26 cellular contexts compared by ENCODE assay signal in genomic region chrX:96909291-96909690, GRCh38. TPM values are rescaled to one million over a fixed set of nuclear protein-coding genes. Genes with fewer than 3 reads are reported as not detected.
DNase-seq lines count a peak whose midpoint lies in the region; ATAC-seq and TF ChIP-seq lines count a peak whose summit lies in the region.
"Had no signal": no experiment of that assay in that cellular context is flagged by ENCODE, and none has a peak within 500 bp of the region (broad histone marks: within the 10 kb centered on the region; RNA-seq: fewer than 3 reads in every experiment).

No MANE protein-coding gene starts in this region.

- H3K4me3 ChIP-seq in skeletal muscle satellite cell (ENCODE audit: low read length), result no peak overlapping the region
- H3K4me3 ChIP-seq: adrenal gland had no signal

- DNase-seq in activated CD4-positive, CD25-positive, alpha-beta regulatory T cell treated with anti-CD3 and anti-CD28 coated beads, Interleukin-2, amount 50 U/mL, for 72 hours, result no peak
- DNase-seq in iris pigment epithelial cell (ENCODE audit: low read depth), result peak; percentile 3
- no peak for DNase-seq in NCI-H524 treated with DMSO at 0.1 percent for 48 hours (lab: John Stamatoyannopoulos, UW)
- DNase-seq in activated naive CD8-positive, alpha-beta T cell treated with anti-CD3 and anti-CD28 coated beads, Interleukin-2, amount 50 U/mL, for 24 hours, result no peak
- DNase-seq in KBM-7, result no peak
- DNase-seq: activated CD4-positive, alpha-beta T cell treated with anti-CD3 and anti-CD28 coated beads for 4 hours; activated CD8-positive, alpha-beta memory T cell treated with anti-CD3 and anti-CD28 coated beads, Interleukin-2, amount 50 U/mL, for 4 hours; activated gamma-delta T cell; adrenal gland; central memory CD4-positive, alpha-beta T cell; glutamatergic neuron; NCI-H1417 treated with DMSO at 0.1 percent for 48 hours; NCI-H774; OCI-M1; retina; SHP77; stimulated activated CD4-positive, alpha-beta T cell treated with anti-CD3 and anti-CD28 coated beads, Interleukin-4, amount 100 ng/mL, for 4 hours; SW 1271 had no signal

- H3K36me3 ChIP-seq in skeletal muscle satellite cell (ENCODE audit: insufficient read depth, low read length), result no peaks in the 10 kb centered on the region
- H3K36me3 ChIP-seq: adrenal gland, neutrophil had no signal

- no peaks in the 10 kb centered on the region for H3K27me3 Mint-ChIP-seq in brain
- H3K27me3 Mint-ChIP-seq in activated naive CD8-positive, alpha-beta T cell treated with anti-CD3 and anti-CD28 coated beads, Interleukin-2, amount 50 U/mL, for 24 hours, result no peaks in the 10 kb centered on the region
- H3K27me3 Mint-ChIP-seq: type B pancreatic cell had no signal

- peak; percentile 24 to 25 for ATAC-seq in activated CD4-positive, CD25-positive, alpha-beta regulatory T cell treated with anti-CD3 and anti-CD28 coated beads, Interleukin-2, amount 50 U/mL, for 24 hours
- ATAC-seq in activated naive CD8-positive, alpha-beta T cell treated with anti-CD3 and anti-CD28 coated beads, Interleukin-2, amount 50 U/mL, for 24 hours, result no peak
- ATAC-seq: left lobe of liver had no signal

- in situ Hi-C loops in KBM-7 (cut with MboI; ENCODE audit: low pct_unique_long_range_greater_than_20kb, low sequenced_read_pairs), result no loop called here

- no peak for TF ChIP-seq CTCF in brain (conservative IDR thresholded peaks at IDR 0.05)

- H3K4me2 ChIP-seq in skeletal muscle satellite cell (ENCODE audit: low read length), result peak overlapping the region; percentile 37

- H3K9me3 Mint-ChIP-seq in brain, result no peaks in the 10 kb centered on the region
- H3K9me3 Mint-ChIP-seq in activated naive CD8-positive, alpha-beta T cell treated with anti-CD3 and anti-CD28 coated beads, Interleukin-2, amount 50 U/mL, for 24 hours, result no peaks in the 10 kb centered on the region
- H3K9me3 Mint-ChIP-seq: CD14-positive monocyte, type B pancreatic cell had no signal

- H3K27me3 ChIP-seq in skeletal muscle satellite cell (ENCODE audit: control insufficient read depth, insufficient read depth, low read length), result no peaks in the 10 kb centered on the region
- H3K27me3 ChIP-seq: adrenal gland, neutrophil had no signal

- H3K4me1 Mint-ChIP-seq in brain, result peaks cover 30% of the 10 kb centered on the region
- H3K4me1 Mint-ChIP-seq in activated naive CD8-positive, alpha-beta T cell treated with anti-CD3 and anti-CD28 coated beads, Interleukin-2, amount 50 U/mL, for 24 hours, result peaks cover 2% of the 10 kb centered on the region
- H3K4me1 Mint-ChIP-seq: CD14-positive monocyte had no signal

- H3K4me1 ChIP-seq in skeletal muscle satellite cell (ENCODE audit: control insufficient read depth, insufficient read depth, low read length), result peaks cover 13% of the 10 kb centered on the region
- H3K4me1 ChIP-seq: adrenal gland had no signal

- no peaks in the 10 kb centered on the region for H3K36me3 Mint-ChIP-seq in brain
- H3K36me3 Mint-ChIP-seq in activated naive CD8-positive, alpha-beta T cell treated with anti-CD3 and anti-CD28 coated beads, Interleukin-2, amount 50 U/mL, for 24 hours (ENCODE audit: low read depth), result peaks cover 3% of the 10 kb centered on the region
- H3K36me3 Mint-ChIP-seq: type B pancreatic cell had no signal

- peak overlapping the region in 4 of 5 experiments; percentile 26 to 93 (median 69) for H3K27ac Mint-ChIP-seq in brain
- no peak overlapping the region for H3K27ac Mint-ChIP-seq in activated naive CD8-positive, alpha-beta T cell treated with anti-CD3 and anti-CD28 coated beads, Interleukin-2, amount 50 U/mL, for 24 hours
- H3K27ac Mint-ChIP-seq: CD14-positive monocyte, type B pancreatic cell had no signal

- no peaks in the 10 kb centered on the region for H3K9me3 ChIP-seq in skeletal muscle satellite cell (replicated peaks; ENCODE audit: low read length)
- H3K9me3 ChIP-seq: adrenal gland, neutrophil had no signal

- peak overlapping the region in 1 of 5 experiments; percentile 18 for H3K4me3 Mint-ChIP-seq in brain
- H3K4me3 Mint-ChIP-seq in activated naive CD8-positive, alpha-beta T cell treated with anti-CD3 and anti-CD28 coated beads, Interleukin-2, amount 50 U/mL, for 24 hours, result no peak overlapping the region
- H3K4me3 Mint-ChIP-seq: CD14-positive monocyte, type B pancreatic cell had no signal

- peak overlapping the region; percentile 30 for H3K9ac ChIP-seq in skeletal muscle satellite cell (ENCODE audit: low read depth, low read length)

RNA-seq across cellular contexts. Expression of gene RPA4, which starts 25.6 kb away (rescaled TPM):
- not detected for polyA plus RNA-seq in brain (ENCODE audit: insufficient read depth, low read depth, low replicate concordance)
- total RNA-seq in skeletal muscle satellite cell (2012; rRNA removed), result 1.5 and 1.7 TPM in 2 replicates
- total RNA-seq: A172 had no signal
